In genomic region chr1:181095763-181096184, GRCh38 we compare ENCODE assay signal across 11 cellular contexts. TPM values are rescaled to one million over a fixed set of nuclear protein-coding genes. Genes with fewer than 3 reads are reported as not detected.
DNase-seq lines count a peak whose midpoint lies in the region; ATAC-seq and TF ChIP-seq lines count a peak whose summit lies in the region.
"Had no signal": no experiment of that assay in that cellular context is flagged by ENCODE, and none has a peak within 500 bp of the region (broad histone marks: within the 10 kb centered on the region; RNA-seq: fewer than 3 reads in every experiment).

No MANE protein-coding gene starts in this region.

- H3K4me2 ChIP-seq in OCI-LY7 (ENCODE audit: low read length): no peak overlapping the region

- no peak for TF ChIP-seq CTCF in chondrocyte (IDR thresholded peaks at IDR 0.05)
- no peak for TF ChIP-seq CTCF in OCI-LY7 (conservative IDR thresholded peaks at IDR 0.05; ENCODE audit: low read length)

- CTCF ChIA-PET in OCI-LY7 (lab: Charles Lee; ENCODE audit: unreplicated experiment): no interaction called here

- H3K36me3 ChIP-seq in ACC112 (ENCODE audit: insufficient read depth, low read length) (peaks cover 18% of the 10 kb centered on the region), aorta (ENCODE audit: control insufficient read depth in 1 of 2, insufficient read depth in 2 of 2, low read length in 1 of 2) (no peaks in the 10 kb centered on the region), OCI-LY7 (ENCODE audit: insufficient read depth, low read length) (peaks cover 4% of the 10 kb centered on the region; the same call in 1 of the 2 replicates)

- no peak for ATAC-seq in HG03442 (IDR thresholded peaks at IDR 0.05; ENCODE audit: unreplicated experiment)
- no peak for ATAC-seq in aorta (ENCODE audit: low FRiP score)
- ATAC-seq: stimulated activated naive CD8-positive, alpha-beta T cell treated with anti-CD3 and anti-CD28 coated beads, Interleukin-15, amount 100 ng/mL, for 72 hours had no signal

- no peaks in the 10 kb centered on the region for H3K9me3 ChIP-seq in aorta (ENCODE audit: control insufficient read depth, low read length)
- H3K9me3 ChIP-seq in OCI-LY7 (ENCODE audit: low read length): no peaks in the 10 kb centered on the region

- 73 to 75% methylated on average over 5 of the region's 5 CpGs for WGBS in aorta, 2 donors

- H4K20me1 ChIP-seq in OCI-LY7 (ENCODE audit: insufficient read depth, low read length): peaks cover 19% of the 10 kb centered on the region; the same call in 1 of the 2 replicates

- H3K27ac Mint-ChIP-seq in chondrocyte (ENCODE audit: unreplicated experiment): peak overlapping the region; percentile 93
- H3K27ac Mint-ChIP-seq: stimulated activated naive CD8-positive, alpha-beta T cell treated with anti-CD3 and anti-CD28 coated beads, Interleukin-15, amount 100 ng/mL, for 72 hours; T-helper 1 cell treated with Interleukin-12 subunit alpha and Interleukin-12 subunit beta and Interleukin-4 antibody, amounts not matched to agents 30 μg/mL and 1 μg/mL, for 36 hours had no signal

- H3K27me3 ChIP-seq in ACC112 (ENCODE audit: insufficient read depth, low read length) (no peaks in the 10 kb centered on the region), aorta (ENCODE audit: control insufficient read depth in 1 of 2, insufficient read depth in 2 of 2, low read length in 1 of 2) (no peaks in the 10 kb centered on the region)

- H3K36me3 Mint-ChIP-seq in chondrocyte (ENCODE audit: low read depth): peaks cover 4% of the 10 kb centered on the region

- H3K27ac ChIP-seq in ACC112 (ENCODE audit: low read depth, low read length) (peak overlapping the region; percentile 80), aorta (ENCODE audit: low read depth in 1 of 2, low read length in 2 of 2) (peak overlapping the region in 1 of 2 donors; percentile 48), OCI-LY7 (ENCODE audit: low read depth, low read length, poor library complexity, severe bottlenecking) (no peak overlapping the region)

- no peak overlapping the region for H2AFZ ChIP-seq in ACC112 (ENCODE audit: low read length, unreplicated experiment)
- H2AFZ ChIP-seq in OCI-LY7 (ENCODE audit: low read length): no peak overlapping the region

- POLR2A ChIA-PET in OCI-LY7 (lab: Charles Lee): interaction anchor here (0.6 kb wide), 1 partner anchor 29 kb away, joined by 3 read pairs; no protein-coding TSS in a partner anchor

- no peaks in the 10 kb centered on the region for H3K9me3 Mint-ChIP-seq in chondrocyte (ENCODE audit: low read depth)
- H3K9me3 Mint-ChIP-seq: stimulated activated naive CD8-positive, alpha-beta T cell treated with anti-CD3 and anti-CD28 coated beads, Interleukin-15, amount 100 ng/mL, for 72 hours; T-helper 1 cell treated with Interleukin-12 subunit alpha and Interleukin-12 subunit beta and Interleukin-4 antibody, amounts not matched to agents 30 μg/mL and 1 μg/mL, for 36 hours had no signal

- peak overlapping the region; percentile 0 for H3K4me3 Mint-ChIP-seq in chondrocyte (ENCODE audit: unreplicated experiment)
- H3K4me3 Mint-ChIP-seq: stimulated activated naive CD8-positive, alpha-beta T cell treated with anti-CD3 and anti-CD28 coated beads, Interleukin-15, amount 100 ng/mL, for 72 hours; T-helper 1 cell treated with Interleukin-12 subunit alpha and Interleukin-12 subunit beta and Interleukin-4 antibody, amounts not matched to agents 30 μg/mL and 1 μg/mL, for 36 hours had no signal

- BruUV-seq in OCI-LY7 (replicated peaks; lab: Mats Ljungman, UMichigan): no TSS peak

- peaks cover 95% of the 10 kb centered on the region for H3K4me1 Mint-ChIP-seq in chondrocyte (ENCODE audit: low read depth)

- H3K9me2 ChIP-seq in OCI-LY7 (ENCODE audit: insufficient read depth, low read length): no peaks in the 10 kb centered on the region

- peak overlapping the region; percentile 42; the same call in 1 of the 2 replicates for H3K4me3 ChIP-seq in ACC112 (ENCODE audit: low read depth, low read length)
- H3K4me3 ChIP-seq in aorta (ENCODE audit: low read length in 2 of 2): no peak overlapping the region
- no peak overlapping the region for H3K4me3 ChIP-seq in OCI-LY7 (ENCODE audit: low read depth, low read length, poor library complexity, severe bottlenecking)

- H3K79me2 ChIP-seq in ACC112 (ENCODE audit: control insufficient read depth, insufficient read depth, low read length, unreplicated experiment): peaks cover 28% of the 10 kb centered on the region
- H3K79me2 ChIP-seq in OCI-LY7 (ENCODE audit: insufficient read depth, low read depth, low read length): peaks cover 13% of the 10 kb centered on the region; the same call in 1 of the 2 replicates

- H3K27me3 Mint-ChIP-seq in chondrocyte (ENCODE audit: low read depth): no peaks in the 10 kb centered on the region
- H3K27me3 Mint-ChIP-seq: stimulated activated naive CD8-positive, alpha-beta T cell treated with anti-CD3 and anti-CD28 coated beads, Interleukin-15, amount 100 ng/mL, for 72 hours had no signal

- H3K4me1 ChIP-seq in ACC112 (ENCODE audit: control insufficient read depth, insufficient read depth, low read length, unreplicated experiment): peaks cover 88% of the 10 kb centered on the region
- peaks cover 0 to 14% of the 10 kb centered on the region in 2 donors for H3K4me1 ChIP-seq in aorta (ENCODE audit: control insufficient read depth in 1 of 2, insufficient read depth in 2 of 2, low read length in 2 of 2)
- H3K4me1 ChIP-seq in OCI-LY7 (ENCODE audit: insufficient read depth, low read length, poor library complexity, severe bottlenecking): peaks cover 9% of the 10 kb centered on the region

- peak; percentile 60 to 82 for DNase-seq in NCI-H187 (lab: John Stamatoyannopoulos, UW)
- no peak for DNase-seq in chondrocyte (ENCODE audit: low spot score)
- DNase-seq in myocyte (ENCODE audit: low read depth): peak; percentile 55
- no peak for DNase-seq in aorta
- no peak for DNase-seq in SIG-M5 treated with dmso at 0.1 percent for 504 hours (lab: John Stamatoyannopoulos, UW; ENCODE audit: unreplicated experiment)
- no peak for DNase-seq in OCI-LY7 (ENCODE audit: low spot score)
- DNase-seq: midbrain; stimulated activated naive CD8-positive, alpha-beta T cell treated with anti-CD3 and anti-CD28 coated beads, Interleukin-15, amount 100 ng/mL, for 72 hours had no signal

- intact Hi-C loops in aorta (cut with DNase I): no loop called here
- intact Hi-C loops in OCI-LY7 (cut with micrococcal nuclease; ENCODE audit: unreplicated experiment): no loop called here

RNA-seq across cellular contexts. Expression of gene IER5, which starts 7.3 kb away (rescaled TPM):
- total RNA-seq in chondrocyte (15.6 to 23.6 TPM (median 16.6 TPM) in 3 replicates), myocyte (32.8 and 40.8 TPM in 2 replicates), aorta (10 to 100 TPM; 11.4 to 42.2 TPM), OCI-LY7 (2022) (7.2 and 8.2 TPM in 2 replicates)
- polyA plus RNA-seq in myocyte (2012): 32.6 TPM
- 10 to 100 TPM in 1 of 2 donors, 1 to 10 TPM in 1; 7.4 to 11.5 TPM for polyA plus RNA-seq in aorta
- 14.3 and 18.3 TPM in 2 replicates for total RNA-seq in OCI-LY7 (2014; rRNA removed; shearing (Covaris generic))

Comparison
In these comparisons a context has a peak if more than half of its experiments do, and no peak if none do; other contexts are left out.
1. DNase-seq: peak in NCI-H187 (2 of 2) and myocyte (single experiment); none in chondrocyte (single experiment), aorta (0 of 2), SIG-M5 treated with dmso at 0.1 percent for 504 hours (single experiment) and OCI-LY7 (single experiment).